Comparison of ENCODE assay signal across 24 cellular contexts in the genomic region with DNA sequence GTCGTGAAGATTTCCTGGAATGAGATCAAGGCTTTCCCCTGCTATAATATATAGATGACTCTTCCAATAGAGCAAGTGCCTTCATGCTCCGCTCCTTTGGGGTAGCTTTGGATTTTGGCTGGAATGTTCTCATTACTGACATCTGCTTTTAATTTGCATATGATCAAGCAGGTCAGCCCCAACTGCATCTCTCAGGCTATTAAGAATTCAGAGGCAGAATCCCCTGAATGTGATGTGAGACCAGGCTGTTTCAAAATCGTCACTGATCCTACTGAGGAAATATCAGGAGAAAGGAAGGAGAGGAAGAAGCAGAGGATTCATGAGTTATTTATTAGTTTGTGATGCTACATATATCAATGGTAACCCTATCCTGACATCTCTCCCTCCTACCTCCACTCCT.
"Had no signal": no experiment of that assay in that cellular context is flagged by ENCODE, and none has a peak within 500 bp of the region (broad histone marks: within the 10 kb centered on the region; RNA-seq: fewer than 3 reads in every experiment).

No MANE protein-coding gene starts in this region.

- DNase-seq: colonic mucosa; effector memory CD4-positive, alpha-beta T cell; hypothalamus; immature natural killer cell; islet precursor cell; kidney glomerular epithelial cell; left colon; left ventricle myocardium superior; lower lobe of right lung; naive thymus-derived CD8-positive, alpha-beta T cell; occipital lobe; ovary; posterior cingulate gyrus; psoas muscle; right cardiac atrium; sigmoid colon; stimulated activated CD4-positive, alpha-beta T cell treated with anti-CD3 and anti-CD28 coated beads, Interleukin-2, amount 100 ng/mL, for 24 hours; stimulated activated CD4-positive, alpha-beta T cell treated with anti-CD3 and anti-CD28 coated beads, Interleukin-4, amount 100 ng/mL, for 24 hours; stimulated activated naive CD8-positive, alpha-beta T cell treated with anti-CD3 and anti-CD28 coated beads, Interleukin-15, Interleukin-2, amounts not matched to agents 100 U/mL and 50 U/mL, for 24 hours; substantia nigra; testis; tibial artery; upper lobe of left lung had no signal

- H3K4me3 ChIP-seq: colonic mucosa, esophagus muscularis mucosa, lower lobe of right lung, ovary, psoas muscle, sigmoid colon, testis, tibial artery, upper lobe of left lung had no signal
